In genomic region chr11:72523991-72524390, GRCh38 we compare ENCODE assay signal across 4 cellular contexts.
"Had no signal": no experiment of that assay in that cellular context is flagged by ENCODE, and none has a peak within 500 bp of the region (broad histone marks: within the 10 kb centered on the region; RNA-seq: fewer than 3 reads in every experiment).

No MANE protein-coding gene starts in this region.

- DNase-seq: H9, KG1 had no signal

- ATAC-seq: GM23338, K562 had no signal

- H2AFZ ChIP-seq: GM23338 had no signal

- H3K4me3 Mint-ChIP-seq: GM23338, H9 had no signal

- H3K9me3 Mint-ChIP-seq: GM23338, H9 had no signal

- H3K4me3 ChIP-seq: GM23338, K562 had no signal

- H3K27ac Mint-ChIP-seq: GM23338, H9 had no signal

- H3K4me2 ChIP-seq: GM23338 had no signal
